ENCODE assay signal across 1 cellular context in the genomic region with DNA sequence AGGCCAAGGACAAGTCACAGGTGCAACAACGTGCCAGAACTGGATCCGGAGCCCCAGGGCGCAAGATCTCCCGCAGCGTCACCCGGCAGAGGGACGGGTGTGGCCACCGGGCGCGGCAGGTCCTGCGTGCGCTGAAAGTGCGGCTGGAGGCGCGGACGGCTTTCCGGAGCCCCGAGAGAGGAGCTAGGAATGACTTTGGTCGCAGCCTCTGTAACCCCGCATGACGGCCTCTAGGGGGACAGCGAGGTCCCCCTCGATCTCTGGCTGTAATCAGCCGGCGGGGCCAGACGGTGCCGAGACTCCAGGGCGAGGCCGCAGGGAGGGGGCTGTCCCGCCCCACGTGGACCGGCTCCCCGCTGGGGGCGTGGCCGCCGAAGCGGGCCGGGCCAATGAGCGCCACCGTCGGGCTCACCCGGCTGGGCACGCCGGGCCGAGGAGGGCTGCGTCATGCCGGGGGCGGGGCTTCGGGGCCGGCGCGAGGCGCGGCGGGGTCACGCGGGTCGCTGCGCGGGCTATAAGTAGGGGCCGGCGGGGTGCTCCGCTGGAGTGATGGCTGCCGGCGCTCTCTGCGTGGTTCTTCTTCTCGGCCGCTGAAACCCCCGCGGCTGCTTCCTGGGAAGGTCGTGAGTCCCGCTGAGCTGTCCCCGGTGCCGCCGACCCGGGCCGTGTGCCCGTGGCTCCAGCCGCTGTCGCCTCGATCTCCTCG.
TF ChIP-seq lines count a peak whose summit lies in the region.

TSS of gene SLC20A1 (plus strand) at position 544 of the 706 bp plus-strand sequence. CDS start 890 bp downstream, outside the sequence.

TF ChIP-seq in GM12878, 131 proteins besides CTCF, POLR2A, EP300 and RAD21 (continued from another document):
- TF ChIP-seq BCL3 (IDR thresholded peaks at IDR 0.05; ENCODE audit: borderline replicate concordance, insufficient read depth, low read depth, low read length, poor library complexity, severe bottlenecking) (peak; percentile 93), ESRRA (IDR thresholded peaks at IDR 0.05; ENCODE audit: low read length) (no peak), IKZF2 (IDR thresholded peaks at IDR 0.05) (peak; percentile 52 to 68; a peak in 3 of 4 replicates), SP1 (IDR thresholded peaks at IDR 0.05; ENCODE audit: low read depth, low read length) (no peak), TCF12 (IDR thresholded peaks at IDR 0.05; ENCODE audit: low read depth, low read length) (peak; percentile 16; the same call in 1 of the 2 replicates), POU2F2 (IDR thresholded peaks at IDR 0.05; ENCODE audit: borderline replicate concordance, low read depth, low read length) (peak; percentile 96), RELB (IDR thresholded peaks at IDR 0.05; ENCODE audit: low read depth) (0 out of 2 replicates have a peak, but pooled peaks have one; percentile 9), TCF7 (IDR thresholded peaks at IDR 0.05; ENCODE audit: borderline replicate concordance) (no peak), KLF5 (IDR thresholded peaks at IDR 0.05; ENCODE audit: partially characterized antibody) (peak; percentile 27), JUNB (IDR thresholded peaks at IDR 0.05) (no peak), NKRF (conservative IDR thresholded peaks at IDR 0.05) (peak; percentile 60), CHD2 (IDR thresholded peaks at IDR 0.05; ENCODE audit: borderline replicate concordance, low read depth, low read length) (peak; percentile 40), ASH2L (IDR thresholded peaks at IDR 0.05; ENCODE audit: borderline replicate concordance, low read depth) (0 out of 2 replicates have a peak, but pooled peaks have one; percentile 6), HDAC6 (IDR thresholded peaks at IDR 0.05; ENCODE audit: unreplicated experiment) (peak; percentile 93), RUNX3 (IDR thresholded peaks at IDR 0.05; ENCODE audit: low read length) (peak; percentile 12), CREB1 (IDR thresholded peaks at IDR 0.05; ENCODE audit: low read depth) (peak; percentile 63), CHD4 (IDR thresholded peaks at IDR 0.05) (no peak), ZNF687 (IDR thresholded peaks at IDR 0.05) (no peak; the same call in 1 of the 2 replicates)
- TF ChIP-seq, protein P1, sequence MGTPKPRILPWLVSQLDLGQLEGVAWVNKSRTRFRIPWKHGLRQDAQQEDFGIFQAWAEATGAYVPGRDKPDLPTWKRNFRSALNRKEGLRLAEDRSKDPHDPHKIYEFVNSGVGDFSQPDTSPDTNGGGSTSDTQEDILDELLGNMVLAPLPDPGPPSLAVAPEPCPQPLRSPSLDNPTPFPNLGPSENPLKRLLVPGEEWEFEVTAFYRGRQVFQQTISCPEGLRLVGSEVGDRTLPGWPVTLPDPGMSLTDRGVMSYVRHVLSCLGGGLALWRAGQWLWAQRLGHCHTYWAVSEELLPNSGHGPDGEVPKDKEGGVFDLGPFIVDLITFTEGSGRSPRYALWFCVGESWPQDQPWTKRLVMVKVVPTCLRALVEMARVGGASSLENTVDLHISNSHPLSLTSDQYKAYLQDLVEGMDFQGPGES (IDR thresholded peaks at IDR 0.05): peak; percentile 32; the same call in 1 of the 2 replicates
- TF ChIP-seq, protein P2, sequence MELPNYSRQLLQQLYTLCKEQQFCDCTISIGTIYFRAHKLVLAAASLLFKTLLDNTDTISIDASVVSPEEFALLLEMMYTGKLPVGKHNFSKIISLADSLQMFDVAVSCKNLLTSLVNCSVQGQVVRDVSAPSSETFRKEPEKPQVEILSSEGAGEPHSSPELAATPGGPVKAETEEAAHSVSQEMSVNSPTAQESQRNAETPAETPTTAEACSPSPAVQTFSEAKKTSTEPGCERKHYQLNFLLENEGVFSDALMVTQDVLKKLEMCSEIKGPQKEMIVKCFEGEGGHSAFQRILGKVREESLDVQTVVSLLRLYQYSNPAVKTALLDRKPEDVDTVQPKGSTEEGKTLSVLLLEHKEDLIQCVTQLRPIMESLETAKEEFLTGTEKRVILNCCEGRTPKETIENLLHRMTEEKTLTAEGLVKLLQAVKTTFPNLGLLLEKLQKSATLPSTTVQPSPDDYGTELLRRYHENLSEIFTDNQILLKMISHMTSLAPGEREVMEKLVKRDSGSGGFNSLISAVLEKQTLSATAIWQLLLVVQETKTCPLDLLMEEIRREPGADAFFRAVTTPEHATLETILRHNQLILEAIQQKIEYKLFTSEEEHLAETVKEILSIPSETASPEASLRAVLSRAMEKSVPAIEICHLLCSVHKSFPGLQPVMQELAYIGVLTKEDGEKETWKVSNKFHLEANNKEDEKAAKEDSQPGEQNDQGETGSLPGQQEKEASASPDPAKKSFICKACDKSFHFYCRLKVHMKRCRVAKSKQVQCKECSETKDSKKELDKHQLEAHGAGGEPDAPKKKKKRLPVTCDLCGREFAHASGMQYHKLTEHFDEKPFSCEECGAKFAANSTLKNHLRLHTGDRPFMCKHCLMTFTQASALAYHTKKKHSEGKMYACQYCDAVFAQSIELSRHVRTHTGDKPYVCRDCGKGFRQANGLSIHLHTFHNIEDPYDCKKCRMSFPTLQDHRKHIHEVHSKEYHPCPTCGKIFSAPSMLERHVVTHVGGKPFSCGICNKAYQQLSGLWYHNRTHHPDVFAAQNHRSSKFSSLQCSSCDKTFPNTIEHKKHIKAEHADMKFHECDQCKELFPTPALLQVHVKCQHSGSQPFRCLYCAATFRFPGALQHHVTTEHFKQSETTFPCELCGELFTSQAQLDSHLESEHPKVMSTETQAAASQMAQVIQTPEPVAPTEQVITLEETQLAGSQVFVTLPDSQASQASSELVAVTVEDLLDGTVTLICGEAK (IDR thresholded peaks at IDR 0.05; ENCODE audit: borderline replicate concordance): no peak
